Comparison of ENCODE assay signal across 21 cellular contexts in genomic region chr5:50606179-50606578, GRCh38.
"Had no signal": no experiment of that assay in that cellular context is flagged by ENCODE, and none has a peak within 500 bp of the region (broad histone marks: within the 10 kb centered on the region; RNA-seq: fewer than 3 reads in every experiment).

No MANE protein-coding gene starts in this region.

- H3K27ac Mint-ChIP-seq: activated CD4-positive, alpha-beta memory T cell treated with anti-CD3 and anti-CD28 coated beads for 36 hours; activated naive CD8-positive, alpha-beta T cell; activated T-helper 1 cell treated with anti-CD3 and anti-CD28 coated beads, Interleukin-12 subunit alpha, Interleukin-12 subunit beta, Interleukin-2, Interleukin-4 antibody, amounts not matched to agents 30 ng/mL and 10 ng/mL and 1 ng/mL, durations not matched to agents 14 hours and 24 hours and 36 hours; dendritic cell treated with granulocyte-macrophage colony-stimulating factor and Interleukin-4, amounts not matched to agents 40 ng/mL and 50 ng/mL, for 4 days; memory B cell; stimulated activated naive CD8-positive, alpha-beta T cell treated with anti-CD3 and anti-CD28 coated beads, Interleukin-15, Interleukin-2, amounts not matched to agents 100 ng/mL and 50 ng/mL, for 24 hours; WTC11 had no signal

- H3K27me3 Mint-ChIP-seq: activated CD4-positive, alpha-beta memory T cell treated with anti-CD3 and anti-CD28 coated beads for 36 hours; activated naive CD8-positive, alpha-beta T cell; dendritic cell treated with granulocyte-macrophage colony-stimulating factor and Interleukin-4, amounts not matched to agents 40 ng/mL and 50 ng/mL, for 4 days; memory B cell; stimulated activated naive CD8-positive, alpha-beta T cell treated with anti-CD3 and anti-CD28 coated beads, Interleukin-15, Interleukin-2, amounts not matched to agents 100 ng/mL and 50 ng/mL, for 24 hours had no signal

- H3K36me3 ChIP-seq: cardiac muscle cell, prostate gland, vagina had no signal

- H3K9me3 Mint-ChIP-seq: activated CD4-positive, alpha-beta memory T cell treated with anti-CD3 and anti-CD28 coated beads for 36 hours; memory B cell had no signal

- H3K36me3 Mint-ChIP-seq: activated CD4-positive, alpha-beta memory T cell treated with anti-CD3 and anti-CD28 coated beads for 36 hours; activated naive CD8-positive, alpha-beta T cell; memory B cell had no signal

- FAIRE-seq: frontal cortex, keratinocyte had no signal

- DNase-seq: activated CD4-positive, alpha-beta memory T cell treated with anti-CD3 and anti-CD28 coated beads for 36 hours; activated CD4-positive, alpha-beta T cell treated with anti-CD3 and anti-CD28 coated beads for 4 hours; activated T-cell treated with anti-CD3 and anti-CD28 coated beads for 4 hours; effector memory CD4-positive, alpha-beta T cell; erythroblast; head of caudate nucleus; left ventricle myocardium superior; right cardiac atrium; stimulated activated CD4-positive, alpha-beta T cell treated with anti-CD3 and anti-CD28 coated beads, Interleukin-2, amount 100 ng/mL, for 24 hours had no signal

- H3K27me3 ChIP-seq: cardiac muscle cell, vagina had no signal

- H3K9me3 ChIP-seq: prostate gland, vagina had no signal

- H3K4me1 Mint-ChIP-seq: neural crest cell had no signal

- H3K4me3 ChIP-seq: cardiac muscle cell, prostate gland, vagina had no signal

- H3K4me1 ChIP-seq: prostate gland, vagina had no signal

- ATAC-seq: left ventricle myocardium superior, right cardiac atrium, WTC11 had no signal

- H3K27ac ChIP-seq: cardiac muscle cell, prostate gland, vagina had no signal

- H3K4me3 Mint-ChIP-seq: activated CD4-positive, alpha-beta memory T cell treated with anti-CD3 and anti-CD28 coated beads for 36 hours; activated naive CD8-positive, alpha-beta T cell; activated T-helper 1 cell treated with anti-CD3 and anti-CD28 coated beads, Interleukin-12 subunit alpha, Interleukin-12 subunit beta, Interleukin-2, Interleukin-4 antibody, amounts not matched to agents 30 ng/mL and 10 ng/mL and 1 ng/mL, durations not matched to agents 14 hours and 24 hours and 36 hours; dendritic cell treated with granulocyte-macrophage colony-stimulating factor and Interleukin-4, amounts not matched to agents 40 ng/mL and 50 ng/mL, for 4 days; memory B cell; neural crest cell; stimulated activated naive CD8-positive, alpha-beta T cell treated with anti-CD3 and anti-CD28 coated beads, Interleukin-15, Interleukin-2, amounts not matched to agents 100 ng/mL and 50 ng/mL, for 24 hours; WTC11 had no signal
